Comparison of ENCODE assay signal across 10 cellular contexts in genomic region chr13:67515895-67516294, GRCh38.
DNase-seq lines count a peak whose midpoint lies in the region; ATAC-seq and TF ChIP-seq lines count a peak whose summit lies in the region.
"Had no signal": no experiment of that assay in that cellular context is flagged by ENCODE, and none has a peak within 500 bp of the region (broad histone marks: within the 10 kb centered on the region; RNA-seq: fewer than 3 reads in every experiment).

No MANE protein-coding gene starts in this region.

- CTCF ChIA-PET in activated CD8-positive, alpha-beta T cell treated with anti-CD3 and anti-CD28 coated beads for 36 hours (lab: Charles Lee), result no interaction called here

- no peaks in the 10 kb centered on the region for H3K36me3 Mint-ChIP-seq in activated CD8-positive, alpha-beta T cell treated with anti-CD3 and anti-CD28 coated beads for 36 hours (ENCODE audit: low read depth)
- H3K36me3 Mint-ChIP-seq in effector memory CD8-positive, alpha-beta T cell (ENCODE audit: insufficient read depth), result no peaks in the 10 kb centered on the region
- H3K36me3 Mint-ChIP-seq: activated naive CD4-positive, alpha-beta T cell treated with anti-CD3 and anti-CD28 coated beads, Interleukin-2, amount 10 ng/mL, durations not matched to agents 7 days and 5 days had no signal

- DNase-seq in M059J (ENCODE audit: low read depth) (peak; percentile 0), fibroblast of peridontal ligament (ENCODE audit: extremely low read depth) (peak; percentile 72), NCI-H128 (lab: John Stamatoyannopoulos, UW; ENCODE audit: unreplicated experiment) (no peak), NCI-H345 treated with DMSO at 0.1 percent for 48 hours (lab: John Stamatoyannopoulos, UW; ENCODE audit: unreplicated experiment) (no peak)
- DNase-seq in activated CD8-positive, alpha-beta T cell treated with anti-CD3 and anti-CD28 coated beads for 36 hours, result no peak
- DNase-seq in effector memory CD8-positive, alpha-beta T cell, result no peak
- DNase-seq: activated naive CD4-positive, alpha-beta T cell treated with anti-CD3 and anti-CD28 coated beads, Interleukin-2, amount 10 ng/mL, durations not matched to agents 7 days and 5 days; retina had no signal

- H3K4me1 Mint-ChIP-seq in activated CD8-positive, alpha-beta T cell treated with anti-CD3 and anti-CD28 coated beads for 36 hours (ENCODE audit: low read depth), result no peaks in the 10 kb centered on the region
- no peaks in the 10 kb centered on the region for H3K4me1 Mint-ChIP-seq in effector memory CD8-positive, alpha-beta T cell (ENCODE audit: low read depth in 2 of 2)
- H3K4me1 Mint-ChIP-seq: activated naive CD4-positive, alpha-beta T cell treated with anti-CD3 and anti-CD28 coated beads, Interleukin-2, amount 10 ng/mL, durations not matched to agents 7 days and 5 days had no signal

- H3K9me3 Mint-ChIP-seq in activated CD8-positive, alpha-beta T cell treated with anti-CD3 and anti-CD28 coated beads for 36 hours, result peaks cover 5% of the 10 kb centered on the region
- peaks cover 0 to 6% of the 10 kb centered on the region in 2 donors for H3K9me3 Mint-ChIP-seq in effector memory CD8-positive, alpha-beta T cell

- intact Hi-C loops in activated CD8-positive, alpha-beta T cell treated with anti-CD3 and anti-CD28 coated beads for 36 hours (cut with micrococcal nuclease), result no loop called here

- H3K27me3 Mint-ChIP-seq in activated CD8-positive, alpha-beta T cell treated with anti-CD3 and anti-CD28 coated beads for 36 hours, result no peaks in the 10 kb centered on the region
- H3K27me3 Mint-ChIP-seq in effector memory CD8-positive, alpha-beta T cell, result no peaks in the 10 kb centered on the region
- H3K27me3 Mint-ChIP-seq: activated naive CD4-positive, alpha-beta T cell treated with anti-CD3 and anti-CD28 coated beads, Interleukin-2, amount 10 ng/mL, durations not matched to agents 7 days and 5 days had no signal

- H3K27ac Mint-ChIP-seq in activated CD8-positive, alpha-beta T cell treated with anti-CD3 and anti-CD28 coated beads for 36 hours, result no peak overlapping the region
- H3K27ac Mint-ChIP-seq in effector memory CD8-positive, alpha-beta T cell, result no peak overlapping the region
- H3K27ac Mint-ChIP-seq: activated naive CD4-positive, alpha-beta T cell treated with anti-CD3 and anti-CD28 coated beads, Interleukin-2, amount 10 ng/mL, durations not matched to agents 7 days and 5 days had no signal

- TF ChIP-seq CTCF in activated CD8-positive, alpha-beta T cell treated with anti-CD3 and anti-CD28 coated beads for 36 hours (IDR thresholded peaks at IDR 0.05), result no peak

- ATAC-seq in GM18907 (IDR thresholded peaks at IDR 0.05; ENCODE audit: unreplicated experiment), result peak; percentile 78
- peak; percentile 68 for ATAC-seq in HG02759 (IDR thresholded peaks at IDR 0.05; ENCODE audit: unreplicated experiment)
- no peak for ATAC-seq in activated CD8-positive, alpha-beta T cell treated with anti-CD3 and anti-CD28 coated beads for 36 hours
- no peak for ATAC-seq in effector memory CD8-positive, alpha-beta T cell (replicated peaks)

- POLR2A ChIA-PET in activated CD8-positive, alpha-beta T cell treated with anti-CD3 and anti-CD28 coated beads for 36 hours (lab: Charles Lee), result no interaction called here

- no peak overlapping the region for H3K4me3 Mint-ChIP-seq in activated CD8-positive, alpha-beta T cell treated with anti-CD3 and anti-CD28 coated beads for 36 hours
- no peak overlapping the region for H3K4me3 Mint-ChIP-seq in effector memory CD8-positive, alpha-beta T cell
- H3K4me3 Mint-ChIP-seq: activated naive CD4-positive, alpha-beta T cell treated with anti-CD3 and anti-CD28 coated beads, Interleukin-2, amount 10 ng/mL, durations not matched to agents 7 days and 5 days had no signal

Comparison
In these comparisons a context has a peak if more than half of its experiments do, and no peak if none do; other contexts are left out.
1. ATAC-seq: peak in GM18907 (single experiment) and HG02759 (single experiment); none in activated CD8-positive, alpha-beta T cell treated with anti-CD3 and anti-CD28 coated beads for 36 hours (single experiment) and effector memory CD8-positive, alpha-beta T cell (single experiment).
2. DNase-seq: peak in M059J (single experiment) and fibroblast of peridontal ligament (single experiment); none in activated CD8-positive, alpha-beta T cell treated with anti-CD3 and anti-CD28 coated beads for 36 hours (single experiment), NCI-H128 (single experiment), effector memory CD8-positive, alpha-beta T cell (0 of 3) and NCI-H345 treated with DMSO at 0.1 percent for 48 hours (single experiment).